16 cellular contexts compared by ENCODE assay signal in the genomic region with DNA sequence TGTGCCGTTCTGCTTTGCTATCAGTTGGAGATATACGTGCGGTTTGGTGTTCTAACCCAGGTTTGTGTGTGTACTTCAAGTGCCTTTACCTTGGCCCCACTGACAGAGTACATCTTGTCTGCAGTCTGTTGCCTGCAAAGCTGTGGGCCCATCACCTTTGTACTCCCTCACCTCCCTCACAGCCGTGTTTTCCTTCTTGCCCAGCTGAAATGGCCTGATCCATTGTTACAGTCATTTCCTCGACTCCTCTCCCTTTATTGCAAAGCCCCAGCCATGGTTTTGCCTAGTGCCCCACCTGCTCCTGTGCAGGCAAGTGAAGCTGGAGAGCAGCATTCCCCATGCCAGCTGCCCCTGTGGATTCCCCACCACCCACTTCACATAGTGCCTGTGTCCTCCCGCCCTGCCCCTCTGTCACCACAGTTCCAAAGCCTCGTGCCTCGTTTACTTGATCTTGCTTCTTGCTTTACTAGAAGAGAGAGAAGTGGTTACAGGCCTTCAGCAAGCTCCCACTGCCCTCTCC.
"Had no signal": no experiment of that assay in that cellular context is flagged by ENCODE, and none has a peak within 500 bp of the region (broad histone marks: within the 10 kb centered on the region; RNA-seq: fewer than 3 reads in every experiment).

No MANE protein-coding gene starts in this region.

- H3K27me3 Mint-ChIP-seq: progenitor cell of endocrine pancreas had no signal

- H3K27me3 ChIP-seq: adrenal gland, dorsolateral prefrontal cortex, transverse colon, vagina had no signal

- H3K4me1 ChIP-seq: adrenal gland, transverse colon, vagina had no signal

- DNase-seq: activated CD4-positive, CD25-positive, alpha-beta regulatory T cell treated with anti-CD3 and anti-CD28 coated beads, Interleukin-2, amount 50 U/mL, for 72 hours; activated effector memory CD4-positive, alpha-beta T cell treated with Interleukin-2 at 50 U/mL for 16 hours; adrenal gland; dorsolateral prefrontal cortex; left colon; nephron progenitor cell; occipital lobe; right cardiac atrium; small intestine; stimulated activated CD4-positive, alpha-beta T cell treated with anti-CD3 and anti-CD28 coated beads, Interleukin-4, amount 100 ng/mL, for 24 hours; stimulated activated naive CD8-positive, alpha-beta T cell treated with anti-CD3 and anti-CD28 coated beads, Interleukin-15, Interleukin-2, amounts not matched to agents 100 U/mL and 50 U/mL, for 24 hours; T-helper 9 cell; transverse colon had no signal

- H3K27ac Mint-ChIP-seq: nephron progenitor cell, progenitor cell of endocrine pancreas had no signal

- H3K9me3 ChIP-seq: adrenal gland, transverse colon, vagina had no signal

- H3K27ac ChIP-seq: adrenal gland, dorsolateral prefrontal cortex, transverse colon, vagina had no signal

- H3K4me3 ChIP-seq: adrenal gland, dorsolateral prefrontal cortex, lung, transverse colon, vagina had no signal

- H3K4me1 Mint-ChIP-seq: nephron progenitor cell had no signal

- H3K4me3 Mint-ChIP-seq: nephron progenitor cell had no signal

- ATAC-seq: left colon; right cardiac atrium; stimulated activated naive CD8-positive, alpha-beta T cell treated with anti-CD3 and anti-CD28 coated beads, Interleukin-15, Interleukin-2, amounts not matched to agents 100 U/mL and 50 U/mL, for 24 hours had no signal
